In genomic region chr14:75985618-75986438, GRCh38 we compare ENCODE assay signal across 8 cellular contexts.
DNase-seq lines count a peak whose midpoint lies in the region; ATAC-seq and TF ChIP-seq lines count a peak whose summit lies in the region.

IFT43 (plus strand) TSS chr14:75985763; CDS start chr14:75985787, 24 bp downstream.

- H3K4me3 ChIP-seq in KMS-11 (IDR thresholded peaks at IDR 0.05; ENCODE audit: insufficient read depth, low read depth, low read length) (no peak within 1 kb of the TSS), fibroblast of pulmonary artery (replicated peaks; ENCODE audit: low read depth, low read length) (peak within 1 kb of the TSS; percentile 91)

- no peaks in the 10 kb centered on the region for H4K20me1 ChIP-seq in KMS-11 (ENCODE audit: insufficient read depth)

- peak within 1 kb of the TSS; percentile 66 for H3K9ac ChIP-seq in KMS-11

- H3K27ac Mint-ChIP-seq in nephron = peak within 1 kb of the TSS; percentile 91 to 95 (median 94)

- H3K4me1 ChIP-seq in KMS-11 (ENCODE audit: low read depth, poor library complexity, severe bottlenecking) = peaks cover 24% of the 10 kb centered on the region

- TF ChIP-seq CTCF in KMS-11 (conservative IDR thresholded peaks at IDR 0.05; ENCODE audit: low read depth, low read length) (no peak), fibroblast of pulmonary artery (IDR thresholded peaks at IDR 0.05; ENCODE audit: low read length, missing control alignments) (no peak), nephron (IDR thresholded peaks at IDR 0.05; ENCODE audit: unreplicated experiment in 3 of 3) (no peak)

- peaks cover 12% of the 10 kb centered on the region for H3K36me3 Mint-ChIP-seq in nephron (ENCODE audit: low read depth)

- peak within 1 kb of the TSS; percentile 75 for H2AFZ ChIP-seq in KMS-11 (ENCODE audit: low read depth)

- H3K36me3 ChIP-seq in KMS-11 (ENCODE audit: insufficient read depth) = no peaks in the 10 kb centered on the region

- no peaks in the 10 kb centered on the region for H3K79me2 ChIP-seq in KMS-11 (ENCODE audit: insufficient read depth, low read depth)

- H3K27me3 ChIP-seq in KMS-11 (ENCODE audit: insufficient read depth, low read depth) = no peaks in the 10 kb centered on the region

- H3K9me3 Mint-ChIP-seq in nephron = no peaks in the 10 kb centered on the region

- H3K27me3 Mint-ChIP-seq in nephron (ENCODE audit: low read depth) = no peaks in the 10 kb centered on the region

- DNase-seq in DMS153 treated with DMSO at 0.1 percent for 48 hours (lab: John Stamatoyannopoulos, UW; ENCODE audit: unreplicated experiment) (peak; percentile 61), SHP77 (lab: John Stamatoyannopoulos, UW) (peak; percentile 53 to 86), fibroblast of pulmonary artery (ENCODE audit: low read depth) (peak; percentile 81)
- peak; percentile 83 for DNase-seq in activated effector memory CD4-positive, alpha-beta T cell treated with Interleukin-2 at 50 U/mL for 16 hours
- DNase-seq in stimulated activated naive CD8-positive, alpha-beta T cell treated with anti-CD3 and anti-CD28 coated beads, Interleukin-15, Interleukin-2, amounts not matched to agents 100 U/mL and 50 U/mL, for 24 hours = peak; percentile 92

- H3K4me2 ChIP-seq in KMS-11 = peak within 1 kb of the TSS; percentile 88

- H3K27ac ChIP-seq in KMS-11 = no peak within 1 kb of the TSS; the same call in 1 of the 2 replicates

- peaks cover 46% of the 10 kb centered on the region for H3K4me1 Mint-ChIP-seq in nephron

- H3K4me3 Mint-ChIP-seq in nephron = peak within 1 kb of the TSS; percentile 83 to 97 (median 92)

- ATAC-seq in GM21717 (IDR thresholded peaks at IDR 0.05; ENCODE audit: unreplicated experiment) = peak; percentile 56
- ATAC-seq in stimulated activated naive CD8-positive, alpha-beta T cell treated with anti-CD3 and anti-CD28 coated beads, Interleukin-15, Interleukin-2, amounts not matched to agents 100 U/mL and 50 U/mL, for 24 hours = peak; percentile 76
